Comparison of ENCODE assay signal across 12 cellular contexts in genomic region chr3:183513046-183513706, GRCh38. TPM values are rescaled to one million over a fixed set of nuclear protein-coding genes. Genes with fewer than 3 reads are reported as not detected.
DNase-seq lines count a peak whose midpoint lies in the region; ATAC-seq, FAIRE-seq and TF ChIP-seq lines count a peak whose summit lies in the region.
"Had no signal": no experiment of that assay in that cellular context is flagged by ENCODE, and none has a peak within 500 bp of the region (broad histone marks: within the 10 kb centered on the region; RNA-seq: fewer than 3 reads in every experiment).

No MANE protein-coding gene starts in this region.

- intact Hi-C loops in endothelial cell of umbilical vein (cut with micrococcal nuclease) (no loop called here), esophagus muscularis mucosa (cut with DNase I) (no loop called here)

- no peak overlapping the region for H3K4me3 ChIP-seq in endothelial cell of umbilical vein (replicated peaks in 1 of 3; ENCODE audit: insufficient read depth in 1 of 3, low read depth in 1 of 3, low read length in 3 of 3)
- H3K4me3 ChIP-seq in esophagus muscularis mucosa, result no peak overlapping the region
- H3K4me3 ChIP-seq in SJCRH30, result no peak overlapping the region
- H3K4me3 ChIP-seq: A549 had no signal

- no peaks in the 10 kb centered on the region for H3K4me1 ChIP-seq in endothelial cell of umbilical vein (ENCODE audit: control insufficient read depth, extremely low read depth, insufficient read depth, low read length)
- H3K4me1 ChIP-seq in esophagus muscularis mucosa, result peaks cover 0 to 3% (median 0%) of the 10 kb centered on the region in 4 donors
- H3K4me1 ChIP-seq in SJCRH30, result peaks cover 8% of the 10 kb centered on the region
- H3K4me1 ChIP-seq: A549 had no signal

- H3K27ac Mint-ChIP-seq in stimulated activated naive B cell treated with anti-CD40 and anti-IgM and Interleukin-4, amounts not matched to agents 10 μg/mL and 1 μg/mL and 100 μg/mL, for 72 hours, result no peak overlapping the region

- no peak overlapping the region for H3K9ac ChIP-seq in endothelial cell of umbilical vein (replicated peaks; ENCODE audit: extremely low read depth, insufficient read depth, low read length)

- no peak overlapping the region for H3K4me3 Mint-ChIP-seq in stimulated activated naive B cell treated with anti-CD40 and anti-IgM and Interleukin-4, amounts not matched to agents 10 μg/mL and 1 μg/mL and 100 μg/mL, for 72 hours

- WGBS in esophagus muscularis mucosa, result 75% methylated on average over 6 of the region's 6 CpGs

- H3K27me3 ChIP-seq in endothelial cell of umbilical vein (ENCODE audit: control insufficient read depth in 2 of 2, insufficient read depth in 2 of 2, low read length in 2 of 2) (no peaks in the 10 kb centered on the region), esophagus muscularis mucosa (no peaks in the 10 kb centered on the region), SJCRH30 (no peaks in the 10 kb centered on the region)

- no peak for TF ChIP-seq EP300 in esophagus muscularis mucosa (IDR thresholded peaks at IDR 0.05)

- DNase-seq in activated T-cell treated with anti-CD3 and anti-CD28 coated beads for 1 hour (ENCODE audit: low read depth), result peak; percentile 33
- no peak for DNase-seq in activated T-cell treated with anti-CD3 and anti-CD28 coated beads for 4 hours
- peak; percentile 54 for DNase-seq in activated CD4-positive, alpha-beta T cell treated with anti-CD3 and anti-CD28 coated beads for 48 hours
- no peak for DNase-seq in endothelial cell of umbilical vein (ENCODE audit: low read depth, low spot score)
- no peak for DNase-seq in stimulated activated naive B cell treated with anti-CD40 and anti-IgM and Interleukin-4, amounts not matched to agents 10 μg/mL and 1 μg/mL and 100 μg/mL, for 72 hours
- no peak for DNase-seq in esophagus muscularis mucosa (ENCODE audit: extremely low spot score)
- no peak for DNase-seq in SJCRH30
- no peak for DNase-seq in epidermal melanocyte (ENCODE audit: insufficient read length, low spot score)
- DNase-seq: effector CD8-positive, alpha-beta T cell; NCI-H1436 had no signal

- no peaks in the 10 kb centered on the region for H3K79me2 ChIP-seq in endothelial cell of umbilical vein (ENCODE audit: control insufficient read depth, insufficient read depth, low read length)

- no peak for TF ChIP-seq POLR2A in endothelial cell of umbilical vein (IDR thresholded peaks at IDR 0.05; ENCODE audit: low read depth, low read length)
- TF ChIP-seq POLR2A in esophagus muscularis mucosa (IDR thresholded peaks at IDR 0.05; ENCODE audit: low read depth), result no peak

- peaks cover 3% of the 10 kb centered on the region for H4K20me1 ChIP-seq in endothelial cell of umbilical vein (replicated peaks; ENCODE audit: control insufficient read depth, extremely low read depth, insufficient read depth, low read length)

- H3K9me3 Mint-ChIP-seq in stimulated activated naive B cell treated with anti-CD40 and anti-IgM and Interleukin-4, amounts not matched to agents 10 μg/mL and 1 μg/mL and 100 μg/mL, for 72 hours, result peaks cover 0 to 2% of the 10 kb centered on the region in 2 donors

- dilution Hi-C loops in endothelial cell of umbilical vein (cut with MboI; ENCODE audit: extremely low pct_ligation_motif_present, low sequenced_read_pairs), result no loop called here

- H3K36me3 ChIP-seq in endothelial cell of umbilical vein (ENCODE audit: control insufficient read depth in 2 of 2, extremely low read depth in 1 of 2, insufficient read depth in 2 of 2, low read length in 2 of 2), result no peaks in the 10 kb centered on the region
- no peaks in the 10 kb centered on the region for H3K36me3 ChIP-seq in esophagus muscularis mucosa
- H3K36me3 ChIP-seq in SJCRH30, result no peaks in the 10 kb centered on the region

- TF ChIP-seq CTCF in endothelial cell of umbilical vein (IDR thresholded peaks at IDR 0.05; ENCODE audit: extremely low read depth in 1 of 2, insufficient read depth in 1 of 2, low read depth in 1 of 2, low read length in 2 of 2) (no peak), esophagus muscularis mucosa (IDR thresholded peaks at IDR 0.05) (no peak)

- H3K27me3 Mint-ChIP-seq in stimulated activated naive B cell treated with anti-CD40 and anti-IgM and Interleukin-4, amounts not matched to agents 10 μg/mL and 1 μg/mL and 100 μg/mL, for 72 hours, result no peaks in the 10 kb centered on the region

- H3K4me2 ChIP-seq in endothelial cell of umbilical vein (ENCODE audit: insufficient read depth, low read length), result no peak overlapping the region
- H3K4me2 ChIP-seq: A549 had no signal

- no TSS peak for BruUV-seq in endothelial cell of umbilical vein (replicated peaks; lab: Mats Ljungman, UMichigan)

- peaks cover 31 to 51% of the 10 kb centered on the region in 2 donors for H3K36me3 Mint-ChIP-seq in stimulated activated naive B cell treated with anti-CD40 and anti-IgM and Interleukin-4, amounts not matched to agents 10 μg/mL and 1 μg/mL and 100 μg/mL, for 72 hours

- peak; percentile 55 to 62 for ATAC-seq in stimulated activated naive B cell treated with anti-CD40 and anti-IgM and Interleukin-4, amounts not matched to agents 10 μg/mL and 1 μg/mL and 100 μg/mL, for 72 hours (replicated peaks)
- ATAC-seq: A549 had no signal

- CTCF ChIA-PET in endothelial cell of umbilical vein (lab: Charles Lee), result interaction anchor here (1.1 kb wide), 1 partner anchor 30 kb away, joined by 3 read pairs; no protein-coding TSS in a partner anchor

- H3K27ac ChIP-seq in endothelial cell of umbilical vein (ENCODE audit: insufficient read depth, low read depth, low read length) (no peak overlapping the region), esophagus muscularis mucosa (replicated peaks in 1 of 4) (no peak overlapping the region), SJCRH30 (no peak overlapping the region)
- H3K27ac ChIP-seq: A549 had no signal

- peak; percentile 53 for FAIRE-seq in endothelial cell of umbilical vein (lab: Jason Lieb, UNC)
- FAIRE-seq: A549, GM18507 had no signal

- H3K9me1 ChIP-seq in endothelial cell of umbilical vein (replicated peaks; ENCODE audit: control insufficient read depth, extremely low read depth, insufficient read depth, low read length), result no peaks in the 10 kb centered on the region

- H3K9me3 ChIP-seq in endothelial cell of umbilical vein (replicated peaks; ENCODE audit: control insufficient read depth, insufficient read depth, low read length) (no peaks in the 10 kb centered on the region), esophagus muscularis mucosa (no peaks in the 10 kb centered on the region), SJCRH30 (replicated peaks) (no peaks in the 10 kb centered on the region)
- H3K9me3 ChIP-seq: A549 had no signal

- H3K4me1 Mint-ChIP-seq in stimulated activated naive B cell treated with anti-CD40 and anti-IgM and Interleukin-4, amounts not matched to agents 10 μg/mL and 1 μg/mL and 100 μg/mL, for 72 hours, result peaks cover 50 to 80% of the 10 kb centered on the region in 2 donors

- no peak overlapping the region for H2AFZ ChIP-seq in endothelial cell of umbilical vein (ENCODE audit: low read depth, low read length)

- POLR2A ChIA-PET in endothelial cell of umbilical vein (lab: Charles Lee), result no interaction called here

TF ChIP-seq in endothelial cell of umbilical vein, 7 proteins besides CTCF, POLR2A, EP300 and RAD21:
- TF ChIP-seq GATA2 (IDR thresholded peaks at IDR 0.05; ENCODE audit: insufficient read depth, insufficient read length, low read depth, low read length) (no peak), EZH2 (IDR thresholded peaks at IDR 0.05; ENCODE audit: borderline replicate concordance, low read depth, low read length, severe bottlenecking) (no peak), MYC (IDR thresholded peaks at IDR 0.05; ENCODE audit: low read depth, low read length) (no peak), JUN (IDR thresholded peaks at IDR 0.05; ENCODE audit: borderline replicate concordance, insufficient read depth, insufficient read length, low read depth) (no peak), MAX (IDR thresholded peaks at IDR 0.05; ENCODE audit: insufficient read depth, insufficient read length) (no peak), FOS (IDR thresholded peaks at IDR 0.05; ENCODE audit: borderline replicate concordance, insufficient read depth, low read length) (no peak), POLR2AphosphoS5 (IDR thresholded peaks at IDR 0.05; ENCODE audit: insufficient read depth, low read depth, low read length) (no peak)

RNA-seq across cellular contexts. Expression of gene KLHL6, which starts 42.3 kb away (rescaled TPM):
- 12.6 and 14.8 TPM in 2 replicates for total RNA-seq in endothelial cell of umbilical vein
- polyA plus RNA-seq in endothelial cell of umbilical vein, result 5.1 and 5.7 TPM in 2 replicates
- 4.4 and 4.6 TPM in 2 replicates for polyA plus RNA-seq in endothelial cell of umbilical vein (2011; cell fraction: cytosol; rRNA removed)
- 18.4 and 21.2 TPM in 2 replicates for polyA plus RNA-seq in endothelial cell of umbilical vein (2011; cell fraction: nucleus; rRNA removed)
- polyA plus RNA-seq in endothelial cell of umbilical vein (2012), result 8.2 TPM in 2 replicates
- polyA minus RNA-seq in endothelial cell of umbilical vein, result 14.7 and 14.8 TPM in 2 replicates
- polyA minus RNA-seq in endothelial cell of umbilical vein (2011; cell fraction: cytosol; rRNA and poly(A)+ RNA removed), result not detected
- polyA minus RNA-seq in endothelial cell of umbilical vein (2011; cell fraction: nucleus; rRNA and poly(A)+ RNA removed), result 12.9 and 18.1 TPM in 2 replicates
- 1 to 10 TPM in 2 of 4 donors, under 1 TPM in 2; 0.71 to 4.1 (median 1.3) TPM for total RNA-seq in esophagus muscularis mucosa
- total RNA-seq in SJCRH30 (2014; rRNA removed; shearing (Covaris generic)), result not detected in 2 replicates
- polyA plus RNA-seq: A549 had no signal

Comparison
In these comparisons a context has a peak if more than half of its experiments do, and no peak if none do; other contexts are left out.
1. DNase-seq: peak in activated T-cell treated with anti-CD3 and anti-CD28 coated beads for 1 hour (single experiment) and activated CD4-positive, alpha-beta T cell treated with anti-CD3 and anti-CD28 coated beads for 48 hours (single experiment); none in activated T-cell treated with anti-CD3 and anti-CD28 coated beads for 4 hours (single experiment), endothelial cell of umbilical vein (single experiment), stimulated activated naive B cell treated with anti-CD40 and anti-IgM and Interleukin-4, amounts not matched to agents 10 μg/mL and 1 μg/mL and 100 μg/mL, for 72 hours (single experiment), esophagus muscularis mucosa (single experiment), SJCRH30 (0 of 2) and epidermal melanocyte (single experiment).